Comparison of ENCODE assay signal across 17 cellular contexts in the genomic region with DNA sequence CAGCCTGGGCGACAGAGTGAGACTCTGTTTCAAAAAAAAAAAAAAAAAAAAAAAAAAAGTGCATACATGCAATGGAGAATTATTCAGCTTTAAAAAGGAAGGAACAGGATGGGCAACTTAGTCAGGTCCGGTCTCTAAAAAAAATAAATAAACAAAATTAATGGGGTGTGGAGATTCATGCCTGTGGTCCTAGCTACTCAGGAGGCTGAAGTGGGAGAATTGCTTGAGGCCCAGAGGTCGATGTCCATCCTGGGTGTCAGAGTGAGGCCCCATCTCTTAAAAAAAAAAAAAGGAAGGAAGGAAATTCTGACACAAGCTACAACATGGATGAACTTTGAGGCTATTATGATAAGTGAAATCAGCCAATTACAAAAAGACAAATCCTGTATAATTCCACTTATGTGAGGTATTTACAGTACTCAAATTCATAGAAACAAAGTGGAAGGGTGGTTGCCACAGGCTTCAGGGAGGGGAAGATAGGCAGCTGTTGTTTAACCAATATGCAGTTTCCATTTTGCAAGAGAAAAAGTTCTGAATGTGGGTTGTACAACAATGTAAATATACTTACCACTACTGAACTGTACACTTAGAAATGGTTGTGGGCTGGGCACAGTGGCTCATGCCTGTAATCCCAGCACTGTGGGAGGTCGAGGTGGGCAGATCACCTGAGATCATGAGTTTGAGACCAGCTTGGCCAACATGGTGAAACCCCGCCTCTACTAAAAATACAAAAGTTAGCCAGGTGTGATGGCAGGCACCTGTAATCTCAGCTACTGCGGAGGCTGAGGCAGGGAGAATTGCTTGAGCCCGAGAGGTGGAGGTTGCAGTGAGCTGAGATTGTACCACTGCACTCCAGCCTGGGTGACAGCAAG. TPM values are rescaled to one million over a fixed set of nuclear protein-coding genes. Genes with fewer than 3 reads are reported as not detected.
DNase-seq lines count a peak whose midpoint lies in the region; ATAC-seq, FAIRE-seq and TF ChIP-seq lines count a peak whose summit lies in the region.
"Had no signal": no experiment of that assay in that cellular context is flagged by ENCODE, and none has a peak within 500 bp of the region (broad histone marks: within the 10 kb centered on the region; RNA-seq: fewer than 3 reads in every experiment).

No MANE protein-coding gene starts in this region.

- TF ChIP-seq POLR2A in GM12891 (IDR thresholded peaks at IDR 0.05; ENCODE audit: low read depth, low read length) = no peak

- DNase-seq in GM12891 (ENCODE audit: insufficient read length, low spot score) = no peak
- DNase-seq in kidney epithelial cell (ENCODE audit: low read depth) = peak; percentile 37
- no peak for DNase-seq in neural progenitor cell (ENCODE audit: low spot score)
- DNase-seq in activated naive CD8-positive, alpha-beta T cell treated with anti-CD3 and anti-CD28 coated beads for 36 hours = no peak
- no peak for DNase-seq in COLO668 (lab: John Stamatoyannopoulos, UW; ENCODE audit: unreplicated experiment)
- no peak for DNase-seq in activated naive CD4-positive, alpha-beta T cell (lab: John Stamatoyannopoulos, UW)
- DNase-seq: activated T-cell treated with anti-CD3 and anti-CD28 coated beads, Interleukin-2, amount 50 U/mL, for 72 hours; BE2C; brain microvascular endothelial cell; NCI-H2107; psoas muscle; trophoblast cell; WERI-Rb-1 had no signal

- TF ChIP-seq CTCF in kidney epithelial cell (IDR thresholded peaks at IDR 0.05; ENCODE audit: insufficient read depth, low read length, poor library complexity, severe bottlenecking) (no peak), neural progenitor cell (IDR thresholded peaks at IDR 0.05) (no peak)

- H3K4me1 Mint-ChIP-seq in neural progenitor cell = peaks cover 4% of the 10 kb centered on the region
- H3K4me1 Mint-ChIP-seq in activated naive CD8-positive, alpha-beta T cell treated with anti-CD3 and anti-CD28 coated beads for 36 hours = no peaks in the 10 kb centered on the region

- no peak overlapping the region for H3K27ac Mint-ChIP-seq in neural progenitor cell
- H3K27ac Mint-ChIP-seq in activated naive CD8-positive, alpha-beta T cell treated with anti-CD3 and anti-CD28 coated beads for 36 hours = no peak overlapping the region
- H3K27ac Mint-ChIP-seq: activated T-cell treated with anti-CD3 and anti-CD28 coated beads, Interleukin-2, amount 50 U/mL, for 72 hours had no signal

- no peaks in the 10 kb centered on the region for H3K79me2 ChIP-seq in neural progenitor cell (ENCODE audit: low read depth)

- no peaks in the 10 kb centered on the region for H3K36me3 Mint-ChIP-seq in neural progenitor cell
- no peaks in the 10 kb centered on the region for H3K36me3 Mint-ChIP-seq in activated naive CD8-positive, alpha-beta T cell treated with anti-CD3 and anti-CD28 coated beads for 36 hours

- no peak overlapping the region for H3K27ac ChIP-seq in neural progenitor cell
- H3K27ac ChIP-seq: brain microvascular endothelial cell, psoas muscle had no signal

- peak; percentile 30 for ATAC-seq in GM21515 (IDR thresholded peaks at IDR 0.05; ENCODE audit: unreplicated experiment)
- ATAC-seq in HG03354 (IDR thresholded peaks at IDR 0.05; ENCODE audit: poor library complexity, severe bottlenecking, unreplicated experiment) = peak; percentile 38
- ATAC-seq: activated T-cell treated with anti-CD3 and anti-CD28 coated beads, Interleukin-2, amount 50 U/mL, for 72 hours; HCT116; psoas muscle had no signal

- H4K20me1 ChIP-seq in neural progenitor cell (ENCODE audit: low read depth) = no peaks in the 10 kb centered on the region

- H3K36me3 ChIP-seq in kidney epithelial cell (ENCODE audit: control insufficient read depth, insufficient read depth, low read length) (no peaks in the 10 kb centered on the region), neural progenitor cell (no peaks in the 10 kb centered on the region)
- H3K36me3 ChIP-seq: BE2C, brain microvascular endothelial cell, Peyer's patch, WERI-Rb-1 had no signal

- no peak overlapping the region for H3K4me2 ChIP-seq in neural progenitor cell

- FAIRE-seq in GM12891 (lab: Jason Lieb, UNC) = peak; percentile 66

- no peak overlapping the region for H3K4me3 Mint-ChIP-seq in neural progenitor cell
- no peak overlapping the region for H3K4me3 Mint-ChIP-seq in activated naive CD8-positive, alpha-beta T cell treated with anti-CD3 and anti-CD28 coated beads for 36 hours
- H3K4me3 Mint-ChIP-seq: activated T-cell treated with anti-CD3 and anti-CD28 coated beads, Interleukin-2, amount 50 U/mL, for 72 hours had no signal

- H3F3A ChIP-seq in neural progenitor cell (ENCODE audit: low read depth) = no peaks in the 10 kb centered on the region

- no peaks in the 10 kb centered on the region for H3K9me3 ChIP-seq in neural progenitor cell (ENCODE audit: low read depth)
- H3K9me3 ChIP-seq: Peyer's patch, psoas muscle had no signal

- H2AFZ ChIP-seq in neural progenitor cell (replicated peaks) = no peak overlapping the region

- peaks cover 9% of the 10 kb centered on the region for H3K4me1 ChIP-seq in neural progenitor cell
- H3K4me1 ChIP-seq: BE2C, psoas muscle had no signal

- H3K4me3 ChIP-seq in kidney epithelial cell (ENCODE audit: low read depth, low read length) (no peak overlapping the region), neural progenitor cell (no peak overlapping the region)
- H3K4me3 ChIP-seq: Peyer's patch, psoas muscle had no signal

- H3K27me3 ChIP-seq in kidney epithelial cell (ENCODE audit: control insufficient read depth, insufficient read depth, low read length) (no peaks in the 10 kb centered on the region), neural progenitor cell (no peaks in the 10 kb centered on the region)
- H3K27me3 ChIP-seq: brain microvascular endothelial cell, Peyer's patch had no signal

- peaks cover 8% of the 10 kb centered on the region for H3K9me3 Mint-ChIP-seq in neural progenitor cell
- H3K9me3 Mint-ChIP-seq in activated naive CD8-positive, alpha-beta T cell treated with anti-CD3 and anti-CD28 coated beads for 36 hours = peaks cover 3% of the 10 kb centered on the region

- no peak overlapping the region for H3K9ac ChIP-seq in neural progenitor cell

- no peaks in the 10 kb centered on the region for H3K27me3 Mint-ChIP-seq in neural progenitor cell (ENCODE audit: insufficient read depth, low read depth)
- no peaks in the 10 kb centered on the region for H3K27me3 Mint-ChIP-seq in activated naive CD8-positive, alpha-beta T cell treated with anti-CD3 and anti-CD28 coated beads for 36 hours

TF ChIP-seq in GM12891, 5 proteins besides CTCF, POLR2A, EP300 and RAD21:
- TF ChIP-seq PAX5 (IDR thresholded peaks at IDR 0.05; ENCODE audit: insufficient read depth, low read length, severe bottlenecking) (no peak), POLR2AphosphoS5 (IDR thresholded peaks at IDR 0.05; ENCODE audit: low read depth, low read length) (no peak), SPI1 (IDR thresholded peaks at IDR 0.05; ENCODE audit: low read depth, low read length) (no peak), TAF1 (IDR thresholded peaks at IDR 0.05; ENCODE audit: low read depth, low read length) (no peak), POU2F2 (IDR thresholded peaks at IDR 0.05; ENCODE audit: low read depth, low read length) (no peak)

RNA-seq across cellular contexts. Expression of a gene that starts 12.3 kb away (rescaled TPM):
- 0.15 TPM for polyA plus RNA-seq in GM12891 (2012; ENCODE audit: low read depth, missing spikeins)
- total RNA-seq in kidney epithelial cell (not detected in 2 replicates), neural progenitor cell (ENCODE audit: low replicate concordance) (not detected in 2 replicates)
- not detected for total RNA-seq in activated naive CD8-positive, alpha-beta T cell treated with anti-CD3 and anti-CD28 coated beads for 36 hours
- total RNA-seq: Peyer's patch, psoas muscle had no signal
- polyA plus RNA-seq: psoas muscle had no signal

RNA-seq across cellular contexts. Expression of a gene that starts 15.1 kb away (rescaled TPM):
- polyA plus RNA-seq in GM12891 (2012; ENCODE audit: low read depth, missing spikeins) = 45.0 TPM
- total RNA-seq in kidney epithelial cell = 125 and 133 TPM in 2 replicates
- total RNA-seq in neural progenitor cell (ENCODE audit: low replicate concordance) = 86.4 and 105 TPM in 2 replicates
- total RNA-seq in activated naive CD8-positive, alpha-beta T cell treated with anti-CD3 and anti-CD28 coated beads for 36 hours = 100 to 1,000 TPM; 101 to 102 TPM

RNA-seq across cellular contexts. Expression of a gene that starts 36.3 kb away (rescaled TPM):
- 6.2 TPM for polyA plus RNA-seq in GM12891 (2012; ENCODE audit: low read depth, missing spikeins)
- total RNA-seq in kidney epithelial cell (30.9 and 33.6 TPM in 2 replicates), neural progenitor cell (ENCODE audit: low replicate concordance) (0.31 and 1.5 TPM in 2 replicates)
- 10 to 100 TPM; 20.9 to 22.9 TPM for total RNA-seq in activated naive CD8-positive, alpha-beta T cell treated with anti-CD3 and anti-CD28 coated beads for 36 hours

RNA-seq across cellular contexts. Expression of a gene that starts 41.2 kb away (rescaled TPM):
- polyA plus RNA-seq in GM12891 (2012; ENCODE audit: low read depth, missing spikeins) = 35.9 TPM
- total RNA-seq in kidney epithelial cell (21.6 and 33.4 TPM in 2 replicates), neural progenitor cell (ENCODE audit: low replicate concordance) (61.9 and 116 TPM in 2 replicates)
- total RNA-seq in activated naive CD8-positive, alpha-beta T cell treated with anti-CD3 and anti-CD28 coated beads for 36 hours = 10 to 100 TPM; 32.3 to 34.5 TPM

RNA-seq across cellular contexts. Expression of a gene that starts 59.2 kb away (rescaled TPM):
- 86.6 TPM for polyA plus RNA-seq in GM12891 (2012; ENCODE audit: low read depth, missing spikeins)
- total RNA-seq in kidney epithelial cell = 134 and 150 TPM in 2 replicates
- total RNA-seq in neural progenitor cell (ENCODE audit: low replicate concordance) = 107 and 128 TPM in 2 replicates
- total RNA-seq in activated naive CD8-positive, alpha-beta T cell treated with anti-CD3 and anti-CD28 coated beads for 36 hours = 100 to 1,000 TPM; 133 to 142 TPM
